Comparison of ENCODE assay signal across 9 cellular contexts in genomic region chr2:219331560-219332213, GRCh38. TPM values are rescaled to one million over a fixed set of nuclear protein-coding genes. Genes with fewer than 3 reads are reported as not detected.
DNase-seq lines count a peak whose midpoint lies in the region; TF ChIP-seq lines count a peak whose summit lies in the region.
"Had no signal": no experiment of that assay in that cellular context is flagged by ENCODE, and none has a peak within 500 bp of the region (broad histone marks: within the 10 kb centered on the region; RNA-seq: fewer than 3 reads in every experiment).

No MANE protein-coding gene starts in this region.

- no peak for TF ChIP-seq CTCF in mesothelial cell of epicardium (IDR thresholded peaks at IDR 0.05; ENCODE audit: unreplicated experiment)

- H3K4me3 Mint-ChIP-seq in mesothelial cell of epicardium, result no peak overlapping the region

- H3K27me3 Mint-ChIP-seq in mesothelial cell of epicardium (ENCODE audit: low read depth), result peaks cover 99% of the 10 kb centered on the region

- H3K9me3 Mint-ChIP-seq in mesothelial cell of epicardium, result peaks cover 5% of the 10 kb centered on the region

- no peak for TF ChIP-seq POLR2A in erythroblast (IDR thresholded peaks at IDR 0.05; ENCODE audit: low read length)

- peak; percentile 84 for DNase-seq in AG20443 (ENCODE audit: low spot score)
- peak; percentile 34 to 47 for DNase-seq in erythroblast (lab: John Stamatoyannopoulos, UW)
- DNase-seq in mesothelial cell of epicardium (ENCODE audit: low spot score in 2 of 2, unreplicated experiment in 2 of 2), result peak; percentile 69 to 85
- no peak for DNase-seq in effector CD4-positive, alpha-beta T cell
- DNase-seq in GF-D8 (lab: John Stamatoyannopoulos, UW), result no peak
- no peak for DNase-seq in NCI-H345 (lab: John Stamatoyannopoulos, UW)
- no peak for DNase-seq in 8988T

- no peaks in the 10 kb centered on the region for H3K4me1 Mint-ChIP-seq in mesothelial cell of epicardium

- no peak overlapping the region for H3K27ac Mint-ChIP-seq in mesothelial cell of epicardium

- no peaks in the 10 kb centered on the region for H3K36me3 Mint-ChIP-seq in mesothelial cell of epicardium

TF ChIP-seq in PFSK-1, 5 proteins besides CTCF, POLR2A, EP300 and RAD21:
- TF ChIP-seq TAF1 (IDR thresholded peaks at IDR 0.05; ENCODE audit: borderline replicate concordance, insufficient read depth, low read length) (no peak), REST (IDR thresholded peaks at IDR 0.05; ENCODE audit: insufficient read depth in 1 of 2, low read depth in 2 of 2, low read length in 2 of 2) (peak; percentile 96 to 98)

RNA-seq across cellular contexts. Expression of gene RESP18, which starts 0.9 kb away (rescaled TPM):
- not detected for polyA plus RNA-seq in PFSK-1 (2012; ENCODE audit: insufficient read length, low read depth)
- not detected in 3 replicates for total RNA-seq in mesothelial cell of epicardium
- total RNA-seq: glomerular endothelial cell had no signal

RNA-seq across cellular contexts. Expression of gene PTPRN, which starts 22.5 kb away (rescaled TPM):
- 0.09 TPM for polyA plus RNA-seq in PFSK-1 (2012; ENCODE audit: insufficient read length, low read depth)
- total RNA-seq in mesothelial cell of epicardium, result 0.33 to 0.50 TPM (median 0.38 TPM) in 3 replicates

RNA-seq across cellular contexts. Expression of gene DNAJB2, which starts 52.5 kb away (rescaled TPM):
- polyA plus RNA-seq in PFSK-1 (2012; ENCODE audit: insufficient read length, low read depth), result 41.4 TPM
- 39.7 to 47.8 TPM (median 43.4 TPM) in 3 replicates for total RNA-seq in mesothelial cell of epicardium

RNA-seq across cellular contexts. Expression of gene DNPEP, which starts 56.0 kb away (rescaled TPM):
- polyA plus RNA-seq in PFSK-1 (2012; ENCODE audit: insufficient read length, low read depth), result 68.9 TPM
- total RNA-seq in mesothelial cell of epicardium, result 73.2 to 85.1 TPM (median 77.1 TPM) in 3 replicates

Comparison
In these comparisons a context has a peak if more than half of its experiments do, and no peak if none do; other contexts are left out.
1. DNase-seq: peak in AG20443 (single experiment), erythroblast (2 of 2) and mesothelial cell of epicardium (2 of 2); none in effector CD4-positive, alpha-beta T cell (single experiment), GF-D8 (single experiment), NCI-H345 (single experiment) and 8988T (single experiment).